In the genomic region with DNA sequence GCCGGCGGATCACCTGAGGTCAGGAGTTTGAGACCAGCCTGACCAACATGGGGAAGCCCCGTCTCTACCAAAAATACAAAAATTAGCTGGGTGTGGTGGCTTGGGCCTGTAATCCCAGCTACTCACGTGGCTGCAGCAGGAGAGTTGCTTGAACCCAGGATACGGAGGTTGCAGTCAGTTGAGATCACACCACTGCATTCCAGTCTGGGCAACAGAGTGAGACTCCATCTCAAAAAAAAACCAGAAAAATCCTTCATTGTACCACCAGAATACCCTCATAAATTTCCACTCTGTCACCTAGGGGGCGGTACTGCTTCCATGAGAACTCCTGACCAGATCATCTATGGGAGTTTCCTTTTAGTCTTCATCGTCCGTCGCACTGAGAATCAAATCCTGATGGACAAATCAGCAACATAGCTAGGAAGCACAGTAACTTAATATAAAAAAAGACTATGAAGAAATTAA, we compare ENCODE assay signal across 7 cellular contexts.
DNase-seq lines count a peak whose midpoint lies in the region; ATAC-seq and TF ChIP-seq lines count a peak whose summit lies in the region.

No MANE protein-coding gene starts in this region.

- H3K4me3 Mint-ChIP-seq in activated T-helper 2 cell treated with anti-CD3 and anti-CD28 coated beads, Interferon-gamma antibody, Interleukin-2, Interleukin-4, amounts not matched to agents 10 μg/mL and 5 μg/mL and 100 μg/mL, durations not matched to agents 14 hours and 24 hours and 36 hours (ENCODE audit: low read depth): peak overlapping the region; percentile 95

- peak overlapping the region; percentile 98 for H3K27ac Mint-ChIP-seq in activated T-helper 2 cell treated with anti-CD3 and anti-CD28 coated beads, Interferon-gamma antibody, Interleukin-2, Interleukin-4, amounts not matched to agents 10 μg/mL and 5 μg/mL and 100 μg/mL, durations not matched to agents 14 hours and 24 hours and 36 hours

- no peak for ATAC-seq in lower lobe of right lung
- ATAC-seq in HG02798 (IDR thresholded peaks at IDR 0.05; ENCODE audit: poor library complexity, unreplicated experiment): no peak
- no peak for ATAC-seq in HG03097 (IDR thresholded peaks at IDR 0.05; ENCODE audit: low FRiP score, unreplicated experiment)

- H3K4me1 Mint-ChIP-seq in activated T-helper 2 cell treated with anti-CD3 and anti-CD28 coated beads, Interferon-gamma antibody, Interleukin-2, Interleukin-4, amounts not matched to agents 10 μg/mL and 5 μg/mL and 100 μg/mL, durations not matched to agents 14 hours and 24 hours and 36 hours (ENCODE audit: low read depth): peaks cover 47% of the 10 kb centered on the region

- H3K4me1 ChIP-seq in lower lobe of right lung: peaks cover 72% of the 10 kb centered on the region

- peak overlapping the region; percentile 53 for H3K27ac ChIP-seq in lower lobe of right lung

- intact Hi-C loops in activated T-helper 2 cell treated with anti-CD3 and anti-CD28 coated beads, Interferon-gamma antibody, Interleukin-2, Interleukin-4, amounts not matched to agents 10 μg/mL and 5 μg/mL and 100 μg/mL, durations not matched to agents 14 hours and 24 hours and 36 hours (cut with micrococcal nuclease): loop anchor here (1.0 to 5.0 kb wide), 5 partner anchors 11 to 408 kb away; no protein-coding TSS in a partner anchor
- intact Hi-C loops in lower lobe of right lung (cut with DNase I): no loop called here

- no peaks in the 10 kb centered on the region for H3K27me3 Mint-ChIP-seq in activated T-helper 2 cell treated with anti-CD3 and anti-CD28 coated beads, Interferon-gamma antibody, Interleukin-2, Interleukin-4, amounts not matched to agents 10 μg/mL and 5 μg/mL and 100 μg/mL, durations not matched to agents 14 hours and 24 hours and 36 hours (ENCODE audit: low read depth)

- DNase-seq in GM12865 (ENCODE audit: low read depth) (peak; percentile 74), lower lobe of right lung (no peak), middle frontal gyrus (ENCODE audit: extremely low spot score, low spot score) (no peak)
- DNase-seq in activated T-helper 2 cell treated with anti-CD3 and anti-CD28 coated beads, Interferon-gamma antibody, Interleukin-2, Interleukin-4, amounts not matched to agents 10 μg/mL and 5 μg/mL and 100 μg/mL, durations not matched to agents 14 hours and 24 hours and 36 hours (ENCODE audit: low spot score): peak; percentile 44

- H3K4me3 ChIP-seq in GM12865 (ENCODE audit: low read depth, low read length): peak overlapping the region; percentile 84
- peak overlapping the region; percentile 2 for H3K4me3 ChIP-seq in lower lobe of right lung

- TF ChIP-seq CTCF in GM12865 (IDR thresholded peaks at IDR 0.05; ENCODE audit: insufficient read depth, low read depth, low read length, missing control alignments) (peak; percentile 70), LNCAP (IDR thresholded peaks at IDR 0.05) (0 out of 2 replicates have a peak, but pooled peaks have one; percentile 36), lower lobe of right lung (IDR thresholded peaks at IDR 0.05) (no peak)

- peaks cover 29% of the 10 kb centered on the region for H3K36me3 ChIP-seq in lower lobe of right lung

- H3K36me3 Mint-ChIP-seq in activated T-helper 2 cell treated with anti-CD3 and anti-CD28 coated beads, Interferon-gamma antibody, Interleukin-2, Interleukin-4, amounts not matched to agents 10 μg/mL and 5 μg/mL and 100 μg/mL, durations not matched to agents 14 hours and 24 hours and 36 hours (ENCODE audit: low read depth): peaks cover 79% of the 10 kb centered on the region

- no peaks in the 10 kb centered on the region for H3K27me3 ChIP-seq in lower lobe of right lung (ENCODE audit: low read depth)

- H3K9me3 Mint-ChIP-seq in activated T-helper 2 cell treated with anti-CD3 and anti-CD28 coated beads, Interferon-gamma antibody, Interleukin-2, Interleukin-4, amounts not matched to agents 10 μg/mL and 5 μg/mL and 100 μg/mL, durations not matched to agents 14 hours and 24 hours and 36 hours: no peaks in the 10 kb centered on the region

- no peaks in the 10 kb centered on the region for H3K9me3 ChIP-seq in lower lobe of right lung

Comparison
In these comparisons a context has a peak if more than half of its experiments do, and no peak if none do; other contexts are left out.
1. DNase-seq: peak in GM12865 (single experiment) and activated T-helper 2 cell treated with anti-CD3 and anti-CD28 coated beads, Interferon-gamma antibody, Interleukin-2, Interleukin-4, amounts not matched to agents 10 μg/mL and 5 μg/mL and 100 μg/mL, durations not matched to agents 14 hours and 24 hours and 36 hours (single experiment); none in lower lobe of right lung (single experiment) and middle frontal gyrus (single experiment).